In the genomic region with DNA sequence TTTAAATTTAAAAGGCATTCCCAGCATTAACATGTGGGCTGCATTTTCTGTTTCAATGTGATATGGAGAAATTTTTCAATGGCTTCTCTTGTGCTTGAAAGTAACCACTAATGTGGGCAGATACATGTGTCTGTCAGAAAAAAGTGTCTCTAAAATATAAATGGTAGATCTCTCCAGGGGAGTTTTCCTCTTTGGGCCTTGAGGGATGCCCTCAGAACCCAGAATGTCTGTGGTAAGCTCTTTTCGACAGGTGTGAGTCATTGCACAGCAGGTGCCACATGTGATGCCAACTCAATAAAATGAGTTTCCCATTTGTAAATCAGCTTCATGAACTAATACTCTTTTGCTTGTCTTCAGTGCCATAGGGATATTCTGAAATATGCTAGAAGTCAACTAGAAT, we compare ENCODE assay signal across 1 cellular context.
TF ChIP-seq lines count a peak whose summit lies in the region.

No MANE protein-coding gene starts in this region.

TF ChIP-seq in GM23338, 12 proteins besides CTCF, POLR2A, EP300 and RAD21 (continued from another document):
- TF ChIP-seq ZNF331 (CRISPR knock-in tag; IDR thresholded peaks at IDR 0.05; ENCODE audit: low read depth) (no peak), NANOG (IDR thresholded peaks at IDR 0.05; ENCODE audit: borderline replicate concordance) (no peak; the same call in 1 of the 2 replicates), STAT1 (IDR thresholded peaks at IDR 0.05; ENCODE audit: unreplicated experiment) (no peak), EZH2 (IDR thresholded peaks at IDR 0.05; ENCODE audit: low read depth, unreplicated experiment) (no peak), JUNB (IDR thresholded peaks at IDR 0.05; ENCODE audit: unreplicated experiment) (no peak), EZH2phosphoT487 (IDR thresholded peaks at IDR 0.05; ENCODE audit: unreplicated experiment) (no peak), CREB1 (CRISPR knock-in tag; IDR thresholded peaks at IDR 0.05; ENCODE audit: low read depth) (no peak)
- TF ChIP-seq, protein P1, sequence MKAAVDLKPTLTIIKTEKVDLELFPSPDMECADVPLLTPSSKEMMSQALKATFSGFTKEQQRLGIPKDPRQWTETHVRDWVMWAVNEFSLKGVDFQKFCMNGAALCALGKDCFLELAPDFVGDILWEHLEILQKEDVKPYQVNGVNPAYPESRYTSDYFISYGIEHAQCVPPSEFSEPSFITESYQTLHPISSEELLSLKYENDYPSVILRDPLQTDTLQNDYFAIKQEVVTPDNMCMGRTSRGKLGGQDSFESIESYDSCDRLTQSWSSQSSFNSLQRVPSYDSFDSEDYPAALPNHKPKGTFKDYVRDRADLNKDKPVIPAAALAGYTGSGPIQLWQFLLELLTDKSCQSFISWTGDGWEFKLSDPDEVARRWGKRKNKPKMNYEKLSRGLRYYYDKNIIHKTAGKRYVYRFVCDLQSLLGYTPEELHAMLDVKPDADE (IDR thresholded peaks at IDR 0.05): no peak
- TF ChIP-seq, protein P2, sequence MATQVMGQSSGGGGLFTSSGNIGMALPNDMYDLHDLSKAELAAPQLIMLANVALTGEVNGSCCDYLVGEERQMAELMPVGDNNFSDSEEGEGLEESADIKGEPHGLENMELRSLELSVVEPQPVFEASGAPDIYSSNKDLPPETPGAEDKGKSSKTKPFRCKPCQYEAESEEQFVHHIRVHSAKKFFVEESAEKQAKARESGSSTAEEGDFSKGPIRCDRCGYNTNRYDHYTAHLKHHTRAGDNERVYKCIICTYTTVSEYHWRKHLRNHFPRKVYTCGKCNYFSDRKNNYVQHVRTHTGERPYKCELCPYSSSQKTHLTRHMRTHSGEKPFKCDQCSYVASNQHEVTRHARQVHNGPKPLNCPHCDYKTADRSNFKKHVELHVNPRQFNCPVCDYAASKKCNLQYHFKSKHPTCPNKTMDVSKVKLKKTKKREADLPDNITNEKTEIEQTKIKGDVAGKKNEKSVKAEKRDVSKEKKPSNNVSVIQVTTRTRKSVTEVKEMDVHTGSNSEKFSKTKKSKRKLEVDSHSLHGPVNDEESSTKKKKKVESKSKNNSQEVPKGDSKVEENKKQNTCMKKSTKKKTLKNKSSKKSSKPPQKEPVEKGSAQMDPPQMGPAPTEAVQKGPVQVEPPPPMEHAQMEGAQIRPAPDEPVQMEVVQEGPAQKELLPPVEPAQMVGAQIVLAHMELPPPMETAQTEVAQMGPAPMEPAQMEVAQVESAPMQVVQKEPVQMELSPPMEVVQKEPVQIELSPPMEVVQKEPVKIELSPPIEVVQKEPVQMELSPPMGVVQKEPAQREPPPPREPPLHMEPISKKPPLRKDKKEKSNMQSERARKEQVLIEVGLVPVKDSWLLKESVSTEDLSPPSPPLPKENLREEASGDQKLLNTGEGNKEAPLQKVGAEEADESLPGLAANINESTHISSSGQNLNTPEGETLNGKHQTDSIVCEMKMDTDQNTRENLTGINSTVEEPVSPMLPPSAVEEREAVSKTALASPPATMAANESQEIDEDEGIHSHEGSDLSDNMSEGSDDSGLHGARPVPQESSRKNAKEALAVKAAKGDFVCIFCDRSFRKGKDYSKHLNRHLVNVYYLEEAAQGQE (IDR thresholded peaks at IDR 0.05; ENCODE audit: unreplicated experiment): no peak
TF ChIP-seq in GM23338: peak in this region for 0.
